12 cellular contexts compared by ENCODE assay signal in the genomic region with DNA sequence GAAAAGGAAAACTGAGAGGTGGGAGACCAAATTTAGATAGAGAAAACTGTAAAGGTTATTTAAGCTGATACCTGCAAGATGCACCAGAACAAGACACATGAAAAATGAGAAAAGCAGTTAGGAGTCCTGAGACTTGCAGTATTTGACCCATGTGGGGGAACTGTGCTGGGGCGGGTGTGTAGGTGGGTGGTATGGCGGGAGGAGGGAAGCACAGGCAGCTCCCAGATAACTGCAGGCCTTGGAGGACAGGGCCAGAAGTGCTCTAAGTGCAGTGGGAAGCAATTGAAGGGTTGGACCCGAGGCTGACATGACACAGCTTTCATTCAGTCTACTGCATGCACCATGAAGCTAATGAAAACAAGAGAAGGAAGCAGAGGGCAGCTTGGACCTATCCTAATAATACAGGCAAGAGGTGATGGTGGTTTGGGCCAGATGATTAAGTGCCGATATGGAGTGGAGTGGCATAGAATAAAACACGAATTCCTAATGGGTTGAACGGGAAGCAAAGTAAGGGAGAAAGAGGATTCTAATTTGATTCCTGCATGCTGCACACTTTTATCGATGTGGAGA. TPM values are rescaled to one million over a fixed set of nuclear protein-coding genes. Genes with fewer than 3 reads are reported as not detected.
DNase-seq lines count a peak whose midpoint lies in the region; ATAC-seq and TF ChIP-seq lines count a peak whose summit lies in the region.
"Had no signal": no experiment of that assay in that cellular context is flagged by ENCODE, and none has a peak within 500 bp of the region (broad histone marks: within the 10 kb centered on the region; RNA-seq: fewer than 3 reads in every experiment).

No MANE protein-coding gene starts in this region.

- TF ChIP-seq RAD21 in SK-N-SH (IDR thresholded peaks at IDR 0.05; ENCODE audit: low read length): no peak

- H3K4me3 ChIP-seq in iPS-15b (ENCODE audit: low read depth, low read length) (peak overlapping the region; percentile 28), smooth muscle cell (peak overlapping the region; percentile 73), SK-N-SH (ENCODE audit: low read depth in 2 of 2, low read length in 1 of 2) (no peak overlapping the region)

- H3K9me3 Mint-ChIP-seq in activated CD4-positive, alpha-beta T cell treated with anti-CD3 and anti-CD28 coated beads, Interleukin-2, amount 10 ng/mL, durations not matched to agents 24 days and 14 days: no peaks in the 10 kb centered on the region
- H3K9me3 Mint-ChIP-seq in activated T-cell treated with anti-CD3 and anti-CD28 coated beads, Interleukin-2, amount 50 U/mL, for 4 hours: no peaks in the 10 kb centered on the region

- 74% methylated on average over 7 of the region's 7 CpGs for WGBS in smooth muscle cell (ENCODE audit: low lambda C conversion rate)
- 81% methylated on average over 7 of the region's 7 CpGs for WGBS in SK-N-SH (ENCODE audit: low lambda C conversion rate)

- H3K27me3 ChIP-seq in iPS-15b (ENCODE audit: control insufficient read depth, insufficient read depth, low read length) (no peaks in the 10 kb centered on the region), smooth muscle cell (ENCODE audit: low read depth) (no peaks in the 10 kb centered on the region), SK-N-SH (ENCODE audit: insufficient read depth) (no peaks in the 10 kb centered on the region)
- H3K27me3 ChIP-seq: tibial artery had no signal

- TF ChIP-seq CTCF in smooth muscle cell (IDR thresholded peaks at IDR 0.05; ENCODE audit: borderline replicate concordance, insufficient read depth, poor library complexity, severe bottlenecking) (no peak), SK-N-SH (IDR thresholded peaks at IDR 0.05) (no peak)

- DNase-seq in activated CD4-positive, alpha-beta T cell treated with anti-CD3 and anti-CD28 coated beads, Interleukin-2, amount 10 ng/mL, durations not matched to agents 24 days and 14 days: no peak
- DNase-seq in activated CD4-positive, alpha-beta T cell treated with anti-CD3 and anti-CD28 coated beads, Interleukin-2, amount 50 U/mL, for 1 hour: no peak
- DNase-seq in SK-N-DZ (ENCODE audit: low spot score): peak; percentile 28
- DNase-seq in smooth muscle cell (lab: John Stamatoyannopoulos, UW; ENCODE audit: unreplicated experiment): no peak
- no peak for DNase-seq in activated T-cell treated with anti-CD3 and anti-CD28 coated beads, Interleukin-2, amount 50 U/mL, for 4 hours
- DNase-seq in SK-N-SH: no peak
- DNase-seq: tibial artery had no signal

- H3F3A ChIP-seq in smooth muscle cell (ENCODE audit: low read depth) (no peaks in the 10 kb centered on the region), SK-N-SH (replicated peaks; ENCODE audit: insufficient read depth) (no peaks in the 10 kb centered on the region)

- peak overlapping the region; percentile 77 for H3K4me3 Mint-ChIP-seq in activated CD4-positive, alpha-beta T cell treated with anti-CD3 and anti-CD28 coated beads, Interleukin-2, amount 10 ng/mL, durations not matched to agents 24 days and 14 days
- H3K4me3 Mint-ChIP-seq in activated T-cell treated with anti-CD3 and anti-CD28 coated beads, Interleukin-2, amount 50 U/mL, for 4 hours: no peak overlapping the region

- H3K4me2 ChIP-seq in smooth muscle cell (peak overlapping the region; percentile 82), SK-N-SH (no peak overlapping the region)

- H3K27ac ChIP-seq in smooth muscle cell (ENCODE audit: low read depth) (no peak overlapping the region), SK-N-SH (ENCODE audit: low read depth in 2 of 2, low read length in 1 of 2) (no peak overlapping the region)
- H3K27ac ChIP-seq: tibial artery had no signal

- H3K9me3 ChIP-seq in iPS-15b (ENCODE audit: control insufficient read depth, insufficient read depth, low read length) (no peaks in the 10 kb centered on the region), smooth muscle cell (replicated peaks; ENCODE audit: low read depth) (no peaks in the 10 kb centered on the region), SK-N-SH (no peaks in the 10 kb centered on the region)
- H3K9me3 ChIP-seq: tibial artery had no signal

- H3K36me3 ChIP-seq in iPS-15b (ENCODE audit: control insufficient read depth, insufficient read depth, low read length) (no peaks in the 10 kb centered on the region), smooth muscle cell (ENCODE audit: low read depth) (no peaks in the 10 kb centered on the region), SK-N-SH (replicated peaks in 1 of 2; ENCODE audit: control insufficient read depth in 1 of 2, insufficient read depth in 2 of 2, low read length in 1 of 2) (no peaks in the 10 kb centered on the region)
- H3K36me3 ChIP-seq: tibial artery had no signal

- peak overlapping the region; percentile 9 for H3K9ac ChIP-seq in iPS-15b (ENCODE audit: low read depth, low read length)
- H3K9ac ChIP-seq in smooth muscle cell (ENCODE audit: low read depth): peak overlapping the region; percentile 51
- H3K9ac ChIP-seq in SK-N-SH: no peak overlapping the region

- H3K79me2 ChIP-seq in smooth muscle cell (ENCODE audit: low read depth): no peaks in the 10 kb centered on the region
- no peaks in the 10 kb centered on the region for H3K79me2 ChIP-seq in SK-N-SH (ENCODE audit: insufficient read depth)

- H3K27me3 Mint-ChIP-seq in activated CD4-positive, alpha-beta T cell treated with anti-CD3 and anti-CD28 coated beads, Interleukin-2, amount 10 ng/mL, durations not matched to agents 24 days and 14 days: peaks cover 1% of the 10 kb centered on the region
- H3K27me3 Mint-ChIP-seq in activated T-cell treated with anti-CD3 and anti-CD28 coated beads, Interleukin-2, amount 50 U/mL, for 4 hours (ENCODE audit: low read depth): peaks cover 14% of the 10 kb centered on the region

- H3K4me1 ChIP-seq in iPS-15b (ENCODE audit: control insufficient read depth, insufficient read depth, low read length): no peaks in the 10 kb centered on the region
- peaks cover 3% of the 10 kb centered on the region for H3K4me1 ChIP-seq in smooth muscle cell (ENCODE audit: low read depth)
- peaks cover 0 to 3% of the 10 kb centered on the region in 2 experiments; a peak in 1 of 4 replicates for H3K4me1 ChIP-seq in SK-N-SH (ENCODE audit: control insufficient read depth in 1 of 2, insufficient read depth in 2 of 2, low read depth in 1 of 2, low read length in 1 of 2)
- H3K4me1 ChIP-seq: tibial artery had no signal

- peak overlapping the region; percentile 99 for H2AFZ ChIP-seq in smooth muscle cell (ENCODE audit: low read depth)
- H2AFZ ChIP-seq in SK-N-SH (ENCODE audit: low read depth): no peak overlapping the region

- peaks cover 4% of the 10 kb centered on the region for H3K4me1 Mint-ChIP-seq in activated CD4-positive, alpha-beta T cell treated with anti-CD3 and anti-CD28 coated beads, Interleukin-2, amount 10 ng/mL, durations not matched to agents 24 days and 14 days
- H3K4me1 Mint-ChIP-seq in activated T-cell treated with anti-CD3 and anti-CD28 coated beads, Interleukin-2, amount 50 U/mL, for 4 hours (ENCODE audit: low read depth): peaks cover 6% of the 10 kb centered on the region

- H3K27ac Mint-ChIP-seq in activated CD4-positive, alpha-beta T cell treated with anti-CD3 and anti-CD28 coated beads, Interleukin-2, amount 10 ng/mL, durations not matched to agents 24 days and 14 days: no peak overlapping the region

- ATAC-seq in activated T-cell treated with anti-CD3 and anti-CD28 coated beads, Interleukin-2, amount 50 U/mL, for 4 hours: no peak
- no peak for ATAC-seq in GM21423 (IDR thresholded peaks at IDR 0.05; ENCODE audit: unreplicated experiment)
- ATAC-seq: SK-N-SH treated with all-trans-retinoic acid at 6 μM for 48 hours had no signal

- no peaks in the 10 kb centered on the region for H3K9me2 ChIP-seq in SK-N-SH

- CTCF ChIA-PET in SK-N-SH (lab: Yijun Ruan, JAX): interaction anchor here (0.8 to 2.4 kb wide), 17 partner anchors 8 to 1202 kb away, joined by 3 to 9 read pairs (median 4); no protein-coding TSS in a partner anchor

- no peak for TF ChIP-seq EP300 in SK-N-SH (IDR thresholded peaks at IDR 0.05; ENCODE audit: borderline replicate concordance in 1 of 2, low read depth in 1 of 2, low read length in 1 of 2)

- H4K20me1 ChIP-seq in smooth muscle cell (ENCODE audit: low read depth) (no peaks in the 10 kb centered on the region), SK-N-SH (ENCODE audit: insufficient read depth) (no peaks in the 10 kb centered on the region)

- H3K36me3 Mint-ChIP-seq in activated CD4-positive, alpha-beta T cell treated with anti-CD3 and anti-CD28 coated beads, Interleukin-2, amount 10 ng/mL, durations not matched to agents 24 days and 14 days (ENCODE audit: low read depth): no peaks in the 10 kb centered on the region
- no peaks in the 10 kb centered on the region for H3K36me3 Mint-ChIP-seq in activated T-cell treated with anti-CD3 and anti-CD28 coated beads, Interleukin-2, amount 50 U/mL, for 4 hours (ENCODE audit: insufficient read depth)

- POLR2A ChIA-PET in SK-N-SH (lab: Yijun Ruan, JAX): no interaction called here

- intact Hi-C loops in activated CD4-positive, alpha-beta T cell treated with anti-CD3 and anti-CD28 coated beads, Interleukin-2, amount 10 ng/mL, durations not matched to agents 24 days and 14 days (cut with micrococcal nuclease): no loop called here

TF ChIP-seq in SK-N-SH, 30 proteins besides CTCF, POLR2A, EP300 and RAD21 (continues in another document):
- no peak for TF ChIP-seq MEF2A (IDR thresholded peaks at IDR 0.05; ENCODE audit: borderline replicate concordance, low read depth)
- no peak for TF ChIP-seq ELF1 (IDR thresholded peaks at IDR 0.05)
- TF ChIP-seq, protein P1, sequence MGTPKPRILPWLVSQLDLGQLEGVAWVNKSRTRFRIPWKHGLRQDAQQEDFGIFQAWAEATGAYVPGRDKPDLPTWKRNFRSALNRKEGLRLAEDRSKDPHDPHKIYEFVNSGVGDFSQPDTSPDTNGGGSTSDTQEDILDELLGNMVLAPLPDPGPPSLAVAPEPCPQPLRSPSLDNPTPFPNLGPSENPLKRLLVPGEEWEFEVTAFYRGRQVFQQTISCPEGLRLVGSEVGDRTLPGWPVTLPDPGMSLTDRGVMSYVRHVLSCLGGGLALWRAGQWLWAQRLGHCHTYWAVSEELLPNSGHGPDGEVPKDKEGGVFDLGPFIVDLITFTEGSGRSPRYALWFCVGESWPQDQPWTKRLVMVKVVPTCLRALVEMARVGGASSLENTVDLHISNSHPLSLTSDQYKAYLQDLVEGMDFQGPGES (IDR thresholded peaks at IDR 0.05; ENCODE audit: low read depth, low read length): no peak
- TF ChIP-seq CHD2 (IDR thresholded peaks at IDR 0.05; ENCODE audit: low read length, partially characterized antibody): no peak
- no peak for TF ChIP-seq SMC3 (IDR thresholded peaks at IDR 0.05; ENCODE audit: low read depth, low read length)

RNA-seq across cellular contexts. Expression of a gene that starts 48.0 kb away (rescaled TPM):
- not detected in 2 replicates for total RNA-seq in activated CD4-positive, alpha-beta T cell treated with anti-CD3 and anti-CD28 coated beads, Interleukin-2, amount 10 ng/mL, durations not matched to agents 24 days and 14 days
- not detected in 2 replicates for polyA plus RNA-seq in SK-N-DZ (2014; cell fraction: cytosol; rRNA removed)
- not detected in 2 replicates for polyA plus RNA-seq in SK-N-DZ (2014; cell fraction: nucleus; rRNA removed)
- not detected in 2 replicates for total RNA-seq in smooth muscle cell
- polyA plus RNA-seq in smooth muscle cell: 0.13 TPM in 1 of 2 replicates, not detected in the other
- total RNA-seq in activated T-cell treated with anti-CD3 and anti-CD28 coated beads, Interleukin-2, amount 50 U/mL, for 4 hours: not detected
- 0.13 and 0.32 TPM in 2 replicates for polyA plus RNA-seq in SK-N-SH (2012; rRNA removed)
- 0.28 and 0.33 TPM in 2 replicates for polyA plus RNA-seq in SK-N-SH (2012; cell fraction: cytosol; rRNA removed)
- 0.11 and 0.38 TPM in 2 replicates for polyA plus RNA-seq in SK-N-SH (2012; cell fraction: nucleus; rRNA removed)
- total RNA-seq: dermis blood vessel endothelial cell, HT1080 had no signal

Comparison
In these comparisons a context has a peak if more than half of its experiments do, and no peak if none do; other contexts are left out.
1. H3K4me3 ChIP-seq: peak in iPS-15b (single experiment) and smooth muscle cell (single experiment); none in SK-N-SH (0 of 2).